Comparison of ENCODE assay signal across 8 cellular contexts in the genomic region with DNA sequence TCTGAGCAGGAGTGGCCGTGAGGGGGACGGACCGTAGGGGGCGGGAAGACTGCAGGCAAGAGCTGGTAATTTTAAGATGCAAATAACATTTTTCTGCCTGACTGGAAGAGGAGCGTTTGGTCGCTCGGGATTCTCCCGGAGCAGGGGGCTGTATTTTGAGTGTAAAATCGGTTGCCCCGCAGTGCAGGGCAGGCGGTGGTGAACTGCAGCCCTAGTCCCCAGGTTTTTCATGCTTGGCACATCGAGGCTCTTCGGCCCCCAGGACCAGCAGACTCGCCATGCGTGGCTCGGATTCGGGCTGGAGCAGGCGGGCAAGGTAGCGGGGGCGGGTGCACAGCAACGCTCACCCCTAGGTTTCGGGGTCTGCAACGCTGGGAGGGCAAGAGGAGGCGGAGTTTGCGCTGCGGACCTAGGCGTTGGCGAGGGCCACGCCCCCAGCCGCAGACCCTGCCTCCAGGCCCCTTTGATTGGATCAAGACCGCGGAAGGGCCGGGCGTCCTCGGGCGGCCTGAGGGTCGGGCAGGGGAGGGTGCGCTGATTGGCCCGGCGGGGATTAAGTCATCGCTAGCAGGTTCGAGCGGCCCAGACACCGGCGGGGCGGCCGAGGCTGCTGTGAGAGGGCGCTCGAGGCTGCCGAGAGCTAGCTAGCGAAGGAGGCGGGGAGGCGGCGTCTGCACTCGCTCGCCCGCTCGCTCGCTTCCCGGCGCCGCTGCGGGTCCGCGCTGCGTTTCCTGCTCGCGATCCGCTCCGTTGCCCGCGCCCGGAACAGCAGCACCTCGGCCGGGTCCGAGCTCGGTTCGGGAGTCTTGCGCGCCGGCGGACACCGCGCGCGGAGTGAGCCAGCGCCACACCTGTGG. TPM values are rescaled to one million over a fixed set of nuclear protein-coding genes. Genes with fewer than 3 reads are reported as not detected.
A peak's percentile ranks its signal among the peaks of the same experiment; 100 is the strongest.
DNase-seq lines count a peak whose midpoint lies in the region; TF ChIP-seq lines count a peak whose summit lies in the region.

A gene with protein sequence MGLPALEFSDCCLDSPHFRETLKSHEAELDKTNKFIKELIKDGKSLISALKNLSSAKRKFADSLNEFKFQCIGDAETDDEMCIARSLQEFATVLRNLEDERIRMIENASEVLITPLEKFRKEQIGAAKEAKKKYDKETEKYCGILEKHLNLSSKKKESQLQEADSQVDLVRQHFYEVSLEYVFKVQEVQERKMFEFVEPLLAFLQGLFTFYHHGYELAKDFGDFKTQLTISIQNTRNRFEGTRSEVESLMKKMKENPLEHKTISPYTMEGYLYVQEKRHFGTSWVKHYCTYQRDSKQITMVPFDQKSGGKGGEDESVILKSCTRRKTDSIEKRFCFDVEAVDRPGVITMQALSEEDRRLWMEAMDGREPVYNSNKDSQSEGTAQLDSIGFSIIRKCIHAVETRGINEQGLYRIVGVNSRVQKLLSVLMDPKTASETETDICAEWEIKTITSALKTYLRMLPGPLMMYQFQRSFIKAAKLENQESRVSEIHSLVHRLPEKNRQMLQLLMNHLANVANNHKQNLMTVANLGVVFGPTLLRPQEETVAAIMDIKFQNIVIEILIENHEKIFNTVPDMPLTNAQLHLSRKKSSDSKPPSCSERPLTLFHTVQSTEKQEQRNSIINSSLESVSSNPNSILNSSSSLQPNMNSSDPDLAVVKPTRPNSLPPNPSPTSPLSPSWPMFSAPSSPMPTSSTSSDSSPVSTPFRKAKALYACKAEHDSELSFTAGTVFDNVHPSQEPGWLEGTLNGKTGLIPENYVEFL (plus strand): TSS at position 585 of the 857 bp plus-strand sequence. CDS start 385 bp downstream, outside the sequence.

- H3K4me3 Mint-ChIP-seq in neural crest cell, result peak within 1 kb of the TSS; percentile 94

- H3K36me3 Mint-ChIP-seq in neural crest cell (ENCODE audit: low read depth), result no peaks in the 10 kb centered on the region

- peak within 1 kb of the TSS; percentile 72 to 80 for H3K9ac ChIP-seq in stomach smooth muscle (ENCODE audit: low read length in 2 of 2)

- peaks cover 16% of the 10 kb centered on the region for H3K4me1 Mint-ChIP-seq in neural crest cell

- H3K4me3 ChIP-seq in HAP-1 (peak within 1 kb of the TSS; percentile 71), MG63 (peak within 1 kb of the TSS; percentile 68), fibroblast of villous mesenchyme (ENCODE audit: low read depth, low read length) (peak within 1 kb of the TSS; percentile 90), stomach smooth muscle (ENCODE audit: low read length in 2 of 2) (peak within 1 kb of the TSS; percentile 93 to 95)

- DNase-seq in GF-D8 (lab: John Stamatoyannopoulos, UW), result peak; percentile 84
- DNase-seq in HAP-1 (ENCODE audit: low spot score in 2 of 2), result peak; percentile 97
- peak; percentile 99 for DNase-seq in MG63
- DNase-seq in SHP77 treated with DMSO at 0.1 percent for 48 hours (lab: John Stamatoyannopoulos, UW), result peak; percentile 85
- DNase-seq in activated gamma-delta T cell treated with Interleukin-2 at 50 U/mL for 16 hours, result peak; percentile 93
- DNase-seq in fibroblast of villous mesenchyme (ENCODE audit: low read depth), result peak; percentile 93
- peak; percentile 92 for DNase-seq in neural crest cell (ENCODE audit: low read depth, low spot score)

- peaks cover 28% of the 10 kb centered on the region for H3K27me3 Mint-ChIP-seq in neural crest cell (ENCODE audit: low read depth)

- no peaks in the 10 kb centered on the region for H3K9me3 Mint-ChIP-seq in neural crest cell

- no peaks in the 10 kb centered on the region for H3K9me3 ChIP-seq in HAP-1
- H3K9me3 ChIP-seq in MG63, result no peaks in the 10 kb centered on the region
- no peaks in the 10 kb centered on the region for H3K9me3 ChIP-seq in stomach smooth muscle (ENCODE audit: control insufficient read depth in 2 of 2, low read length in 2 of 2)

- peak within 1 kb of the TSS; percentile 64 for H3K27ac ChIP-seq in stomach smooth muscle (ENCODE audit: low read length)

- in situ Hi-C loops in HAP-1 (cut with MboI; ENCODE audit: low sequenced_read_pairs), result no loop called here

- H3K27me3 ChIP-seq in HAP-1 (ENCODE audit: low read depth) (no peaks in the 10 kb centered on the region), MG63 (peaks cover 6% of the 10 kb centered on the region; the same call in 1 of the 2 replicates), stomach smooth muscle (ENCODE audit: control insufficient read depth in 1 of 2, insufficient read depth in 2 of 2, low read length in 2 of 2) (no peaks in the 10 kb centered on the region)

- TF ChIP-seq CTCF in fibroblast of villous mesenchyme (IDR thresholded peaks at IDR 0.05; ENCODE audit: insufficient read depth, low read depth, low read length) (peak; percentile 23), neural crest cell (conservative IDR thresholded peaks at IDR 0.05) (no peak)

- H3K27ac Mint-ChIP-seq in neural crest cell (ENCODE audit: unreplicated experiment), result peak within 1 kb of the TSS; percentile 81

- H3K36me3 ChIP-seq in HAP-1 (replicated peaks) (no peaks in the 10 kb centered on the region), MG63 (no peaks in the 10 kb centered on the region), stomach smooth muscle (ENCODE audit: control insufficient read depth in 2 of 2, insufficient read depth in 2 of 2, low read length in 2 of 2) (no peaks in the 10 kb centered on the region)

- no peaks in the 10 kb centered on the region; the same call in 1 of the 2 replicates for H3K4me1 ChIP-seq in HAP-1
- H3K4me1 ChIP-seq in stomach smooth muscle (ENCODE audit: control insufficient read depth, insufficient read depth, low read length), result peaks cover 19% of the 10 kb centered on the region

RNA-seq across cellular contexts. Expression of the gene that starts here (rescaled TPM):
- 1.3 and 9.5 TPM in 2 replicates for total RNA-seq in MG63 (2014; rRNA removed; shearing (Covaris generic); ENCODE audit: low replicate concordance)
- 1.7 and 4.2 TPM in 2 replicates for total RNA-seq in fibroblast of villous mesenchyme
- 4.9 and 5.5 TPM in 2 replicates for total RNA-seq in neural crest cell

Comparison
In these comparisons a context has a peak if more than half of its experiments do, and no peak if none do; other contexts are left out.
1. Peak in every context shown above with its lines: DNase-seq, H3K4me3 ChIP-seq and H3K27ac ChIP-seq.